2 cellular contexts compared by ENCODE assay signal in the genomic region with DNA sequence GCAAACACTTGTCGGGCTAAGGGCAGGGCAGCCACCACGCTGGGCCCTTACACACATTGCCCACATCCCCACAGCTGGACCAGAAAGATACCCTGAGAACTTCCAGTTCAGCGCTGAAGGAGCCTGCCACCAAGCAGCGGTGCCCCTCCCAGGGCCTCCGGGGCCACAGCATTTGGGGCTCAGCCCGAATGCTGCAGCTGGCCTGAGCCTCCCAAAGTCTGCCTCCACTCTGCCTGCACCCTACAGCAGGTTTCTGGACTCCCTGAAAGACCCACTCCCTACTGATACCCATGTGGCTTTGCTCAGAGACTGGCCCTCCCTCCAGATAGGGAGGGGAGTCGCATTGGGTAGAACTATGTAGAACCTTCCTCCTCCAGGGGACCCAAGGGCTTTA.
TF ChIP-seq lines count a peak whose summit lies in the region.

No MANE protein-coding gene starts in this region.

TF ChIP-seq in SK-N-SH, 30 proteins besides CTCF, POLR2A, EP300 and RAD21 (continued from another document):
- TF ChIP-seq IRF3 (IDR thresholded peaks at IDR 0.05; ENCODE audit: low read depth, low read length), result no peak
- no peak for TF ChIP-seq MXI1 (IDR thresholded peaks at IDR 0.05; ENCODE audit: low read depth, low read length)
- TF ChIP-seq FOXM1 (IDR thresholded peaks at IDR 0.05; ENCODE audit: low read depth), result no peak
- no peak for TF ChIP-seq NFIC (IDR thresholded peaks at IDR 0.05; ENCODE audit: borderline replicate concordance)
- TF ChIP-seq GABPA (IDR thresholded peaks at IDR 0.05; ENCODE audit: low read depth), result no peak
- TF ChIP-seq MAX (IDR thresholded peaks at IDR 0.05; ENCODE audit: low read depth), result no peak

TF ChIP-seq in SK-N-SH treated with all-trans-retinoic acid at 6 μM for 48 hours, 23 proteins besides CTCF, POLR2A, EP300 and RAD21 (continued from another document):
- TF ChIP-seq, protein P1, sequence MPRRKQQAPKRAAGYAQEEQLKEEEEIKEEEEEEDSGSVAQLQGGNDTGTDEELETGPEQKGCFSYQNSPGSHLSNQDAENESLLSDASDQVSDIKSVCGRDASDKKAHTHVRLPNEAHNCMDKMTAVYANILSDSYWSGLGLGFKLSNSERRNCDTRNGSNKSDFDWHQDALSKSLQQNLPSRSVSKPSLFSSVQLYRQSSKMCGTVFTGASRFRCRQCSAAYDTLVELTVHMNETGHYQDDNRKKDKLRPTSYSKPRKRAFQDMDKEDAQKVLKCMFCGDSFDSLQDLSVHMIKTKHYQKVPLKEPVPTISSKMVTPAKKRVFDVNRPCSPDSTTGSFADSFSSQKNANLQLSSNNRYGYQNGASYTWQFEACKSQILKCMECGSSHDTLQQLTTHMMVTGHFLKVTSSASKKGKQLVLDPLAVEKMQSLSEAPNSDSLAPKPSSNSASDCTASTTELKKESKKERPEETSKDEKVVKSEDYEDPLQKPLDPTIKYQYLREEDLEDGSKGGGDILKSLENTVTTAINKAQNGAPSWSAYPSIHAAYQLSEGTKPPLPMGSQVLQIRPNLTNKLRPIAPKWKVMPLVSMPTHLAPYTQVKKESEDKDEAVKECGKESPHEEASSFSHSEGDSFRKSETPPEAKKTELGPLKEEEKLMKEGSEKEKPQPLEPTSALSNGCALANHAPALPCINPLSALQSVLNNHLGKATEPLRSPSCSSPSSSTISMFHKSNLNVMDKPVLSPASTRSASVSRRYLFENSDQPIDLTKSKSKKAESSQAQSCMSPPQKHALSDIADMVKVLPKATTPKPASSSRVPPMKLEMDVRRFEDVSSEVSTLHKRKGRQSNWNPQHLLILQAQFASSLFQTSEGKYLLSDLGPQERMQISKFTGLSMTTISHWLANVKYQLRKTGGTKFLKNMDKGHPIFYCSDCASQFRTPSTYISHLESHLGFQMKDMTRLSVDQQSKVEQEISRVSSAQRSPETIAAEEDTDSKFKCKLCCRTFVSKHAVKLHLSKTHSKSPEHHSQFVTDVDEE (CRISPR knock-in tag; IDR thresholded peaks at IDR 0.05), result no peak
- TF ChIP-seq ZC3H10 (CRISPR knock-in tag; IDR thresholded peaks at IDR 0.05) (no peak), RARB (CRISPR knock-in tag; IDR thresholded peaks at IDR 0.05) (no peak), CSRNP3 (CRISPR knock-in tag; IDR thresholded peaks at IDR 0.05) (no peak), TOX (CRISPR knock-in tag; IDR thresholded peaks at IDR 0.05; ENCODE audit: borderline replicate concordance) (no peak), CREB5 (CRISPR knock-in tag; IDR thresholded peaks at IDR 0.05; ENCODE audit: low read depth) (no peak), ZNF565 (CRISPR knock-in tag; conservative IDR thresholded peaks at IDR 0.05; ENCODE audit: low read depth) (no peak), ESRRG (CRISPR knock-in tag; IDR thresholded peaks at IDR 0.05) (no peak), POU6F1 (CRISPR knock-in tag; IDR thresholded peaks at IDR 0.05; ENCODE audit: borderline replicate concordance, low read depth) (no peak)
TF ChIP-seq in SK-N-SH treated with all-trans-retinoic acid at 6 μM for 48 hours: peak in this region for 0.
